In genomic region chr20:5195655-5196054, GRCh38 we compare ENCODE assay signal across 18 cellular contexts.
DNase-seq lines count a peak whose midpoint lies in the region; ATAC-seq and TF ChIP-seq lines count a peak whose summit lies in the region.
"Had no signal": no experiment of that assay in that cellular context is flagged by ENCODE, and none has a peak within 500 bp of the region (broad histone marks: within the 10 kb centered on the region; RNA-seq: fewer than 3 reads in every experiment).

No MANE protein-coding gene starts in this region.

- no peak for TF ChIP-seq CTCF in endothelial cell (IDR thresholded peaks at IDR 0.05; ENCODE audit: unreplicated experiment)
- TF ChIP-seq CTCF in neural crest cell (conservative IDR thresholded peaks at IDR 0.05): no peak
- no peak for TF ChIP-seq CTCF in spleen (IDR thresholded peaks at IDR 0.05 in 8 of 11, conservative IDR thresholded peaks at IDR 0.05 in 3 of 11)

- H3K9ac ChIP-seq in BLaER1: peak overlapping the region; percentile 51; the same call in 1 of the 2 replicates

- H3K36me3 ChIP-seq in BLaER1: peaks cover 57% of the 10 kb centered on the region
- H3K36me3 ChIP-seq in spleen: peaks cover 0 to 82% (median 21%) of the 10 kb centered on the region in 6 donors

- H3K36me3 Mint-ChIP-seq in endothelial cell (ENCODE audit: low read depth, unreplicated experiment): peaks cover 37% of the 10 kb centered on the region
- H3K36me3 Mint-ChIP-seq in neural crest cell (ENCODE audit: low read depth): no peaks in the 10 kb centered on the region

- H3K27me3 Mint-ChIP-seq in endothelial cell (ENCODE audit: unreplicated experiment): peaks cover 4% of the 10 kb centered on the region
- no peaks in the 10 kb centered on the region for H3K27me3 Mint-ChIP-seq in neural crest cell (ENCODE audit: low read depth)
- H3K27me3 Mint-ChIP-seq: brain, IgD-negative memory B cell had no signal

- H3K4me3 ChIP-seq in BLaER1 (no peak overlapping the region), spleen (no peak overlapping the region)
- H3K4me3 ChIP-seq: HAP-1 had no signal

- H4K20me1 ChIP-seq in BLaER1: no peaks in the 10 kb centered on the region

- H3K9me3 Mint-ChIP-seq in endothelial cell (ENCODE audit: unreplicated experiment): no peaks in the 10 kb centered on the region
- no peaks in the 10 kb centered on the region for H3K9me3 Mint-ChIP-seq in neural crest cell
- H3K9me3 Mint-ChIP-seq: activated naive CD4-positive, alpha-beta T cell treated with anti-CD3 and anti-CD28 coated beads for 36 hours; brain; IgD-negative memory B cell had no signal

- no peak for TF ChIP-seq POLR2A in spleen (IDR thresholded peaks at IDR 0.05)

- H3K4me1 ChIP-seq in BLaER1 (peaks cover 31% of the 10 kb centered on the region), spleen (peaks cover 0 to 14% (median 10%) of the 10 kb centered on the region in 6 donors)
- H3K4me1 ChIP-seq: HAP-1 had no signal

- H3K4me3 Mint-ChIP-seq in endothelial cell (ENCODE audit: unreplicated experiment) (no peak overlapping the region), neural crest cell (no peak overlapping the region)
- H3K4me3 Mint-ChIP-seq: activated naive CD4-positive, alpha-beta T cell treated with anti-CD3 and anti-CD28 coated beads for 36 hours; brain; IgD-negative memory B cell had no signal

- peak; percentile 19 for DNase-seq in M059J (ENCODE audit: low read depth)
- DNase-seq in endothelial cell (ENCODE audit: low spot score): no peak
- no peak for DNase-seq in neural crest cell (ENCODE audit: low read depth, low spot score)
- DNase-seq in NCI-H1930 (lab: John Stamatoyannopoulos, UW): no peak
- DNase-seq in sciatic nerve (ENCODE audit: low spot score): no peak
- no peak for DNase-seq in spleen
- DNase-seq: ACHN; activated naive CD4-positive, alpha-beta T cell treated with anti-CD3 and anti-CD28 coated beads for 36 hours; NCI-H1092 treated with DMSO at 0.1 percent for 48 hours; NK-92 treated with Interleukin-12 subunit alpha and Interleukin-12 subunit beta, amount 100 ng/mL, for 24 hours; stimulated activated naive CD8-positive, alpha-beta T cell treated with anti-CD3 and anti-CD28 coated beads, Interleukin-15, Interleukin-2, amounts not matched to agents 100 U/mL and 50 U/mL, for 24 hours; T-helper 1 cell had no signal

- 78 to 94% (median 84%) methylated on average over 4 of the region's 4 CpGs for WGBS in spleen, 5 donors

- H3K4me1 Mint-ChIP-seq in endothelial cell (ENCODE audit: unreplicated experiment) (peaks cover 10% of the 10 kb centered on the region), neural crest cell (peaks cover 32% of the 10 kb centered on the region)

- H3K27ac ChIP-seq in BLaER1 (peak overlapping the region; percentile 7; the same call in 1 of the 2 replicates), spleen (no peak overlapping the region)

- intact Hi-C loops in sciatic nerve (cut with DNase I): loop anchor here (10.0 kb wide), 1 partner anchor 441 kb away; no protein-coding TSS in a partner anchor
- intact Hi-C loops in spleen (cut with DNase I; ENCODE audit: low total_unique reads): no loop called here

- H3K27ac Mint-ChIP-seq in endothelial cell (ENCODE audit: unreplicated experiment) (peak overlapping the region; percentile 23), neural crest cell (ENCODE audit: unreplicated experiment) (peak overlapping the region; percentile 88)
- H3K27ac Mint-ChIP-seq: activated naive CD4-positive, alpha-beta T cell treated with anti-CD3 and anti-CD28 coated beads for 36 hours had no signal

- H3K9me3 ChIP-seq in BLaER1 (no peaks in the 10 kb centered on the region; the same call in 1 of the 2 replicates), spleen (no peaks in the 10 kb centered on the region)
- H3K9me3 ChIP-seq: HAP-1 had no signal

- H3K4me2 ChIP-seq in BLaER1: peak overlapping the region; percentile 56

- ATAC-seq in sciatic nerve (no peak), GM21529 (IDR thresholded peaks at IDR 0.05; ENCODE audit: unreplicated experiment) (no peak)
- ATAC-seq: activated CD4-positive, CD25-positive, alpha-beta regulatory T cell treated with anti-CD3 and anti-CD28 coated beads, Interleukin-2, amount 50 U/mL, for 24 hours; stimulated activated naive CD8-positive, alpha-beta T cell treated with anti-CD3 and anti-CD28 coated beads, Interleukin-15, Interleukin-2, amounts not matched to agents 100 U/mL and 50 U/mL, for 24 hours had no signal

- no peaks in the 10 kb centered on the region for H3K27me3 ChIP-seq in BLaER1
- no peaks in the 10 kb centered on the region for H3K27me3 ChIP-seq in spleen (replicated peaks in 1 of 7)
